12 cellular contexts compared by ENCODE assay signal in the genomic region with DNA sequence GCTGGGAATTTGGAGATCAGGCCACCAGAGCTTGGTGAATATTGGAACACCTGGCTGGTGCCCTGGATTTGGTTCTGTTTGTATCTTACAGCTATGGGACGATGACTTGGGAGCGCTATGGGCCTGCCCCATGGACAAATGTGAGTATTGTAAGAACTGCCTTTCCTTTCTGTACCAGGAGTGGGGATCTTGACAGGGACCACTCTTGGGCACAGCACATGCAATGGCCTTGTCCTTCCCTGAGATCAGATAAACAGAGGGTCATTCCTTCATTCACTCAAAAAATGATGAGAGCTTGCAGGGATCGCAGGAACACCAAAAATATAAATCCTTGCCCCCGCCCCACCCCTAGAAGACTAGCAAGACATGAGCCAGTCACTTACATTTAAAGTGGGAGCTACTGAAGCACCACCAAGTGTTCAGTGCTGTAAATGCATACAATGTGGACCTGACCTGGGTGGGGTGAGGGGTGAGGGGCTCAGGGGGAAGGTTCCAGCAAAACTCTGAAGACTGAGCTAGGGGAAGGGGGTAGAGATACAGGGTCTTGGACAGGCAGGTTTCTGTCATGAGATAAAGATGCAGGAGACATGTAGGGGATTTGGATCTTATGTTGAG. TPM values are rescaled to one million over a fixed set of nuclear protein-coding genes. Genes with fewer than 3 reads are reported as not detected.
DNase-seq lines count a peak whose midpoint lies in the region; ATAC-seq and TF ChIP-seq lines count a peak whose summit lies in the region.
"Had no signal": no experiment of that assay in that cellular context is flagged by ENCODE, and none has a peak within 500 bp of the region (broad histone marks: within the 10 kb centered on the region; RNA-seq: fewer than 3 reads in every experiment).

No MANE protein-coding gene starts in this region.

- peaks cover 0 to 24% of the 10 kb centered on the region in 2 donors for H3K36me3 ChIP-seq in adrenal gland (replicated peaks in 1 of 2)
- H3K36me3 ChIP-seq: breast epithelium had no signal

- H3K27ac ChIP-seq in AG04450 (ENCODE audit: low read depth, low read length) = no peak overlapping the region
- no peak overlapping the region for H3K27ac ChIP-seq in adrenal gland
- H3K27ac ChIP-seq: breast epithelium, thoracic aorta had no signal

- no peaks in the 10 kb centered on the region for H3K9me3 Mint-ChIP-seq in chondrocyte (ENCODE audit: low read depth)
- no peaks in the 10 kb centered on the region for H3K9me3 Mint-ChIP-seq in nephron progenitor cell

- no peaks in the 10 kb centered on the region for H3K27me3 Mint-ChIP-seq in chondrocyte (ENCODE audit: low read depth)
- H3K27me3 Mint-ChIP-seq in nephron progenitor cell (ENCODE audit: low read depth, poor library complexity) = peaks cover 21% of the 10 kb centered on the region

- H3K4me1 ChIP-seq in adrenal gland (replicated peaks in 1 of 2) = peaks cover 21 to 24% of the 10 kb centered on the region in 2 donors

- no peaks in the 10 kb centered on the region for H3K27me3 ChIP-seq in AG04450 (ENCODE audit: control insufficient read depth, insufficient read depth, low read length)
- no peaks in the 10 kb centered on the region for H3K27me3 ChIP-seq in adrenal gland
- H3K27me3 ChIP-seq: breast epithelium had no signal

- no peak overlapping the region for H3K4me3 Mint-ChIP-seq in chondrocyte (ENCODE audit: unreplicated experiment)
- no peak overlapping the region for H3K4me3 Mint-ChIP-seq in nephron progenitor cell

- H3K4me3 ChIP-seq in AG04450 (ENCODE audit: low read depth, low read length) (no peak overlapping the region), adrenal gland (no peak overlapping the region)
- H3K4me3 ChIP-seq: breast epithelium, thoracic aorta had no signal

- no peak for TF ChIP-seq POLR2A in adrenal gland (IDR thresholded peaks at IDR 0.05)

- H3K27ac Mint-ChIP-seq in chondrocyte (ENCODE audit: unreplicated experiment) (no peak overlapping the region), nephron progenitor cell (no peak overlapping the region)

- WGBS in adrenal gland, 4 donors = 93 to 98% (median 96%) methylated on average over 4 of the region's 4 CpGs

- POLR2A ChIA-PET in AG04450 (lab: Yijun Ruan, JAX) (interaction anchor here (0.6 kb wide), 1 partner anchor 28 kb away, joined by 3 read pairs; no protein-coding TSS in a partner anchor), GM10248 (lab: Yijun Ruan, JAX) (interaction anchor here (0.6 to 1.0 kb wide), 3 partner anchors 14 to 172 kb away, joined by 3 to 10 read pairs (median 6); partner anchors contain the start of gene IL17RC)

- intact Hi-C loops in adrenal gland (cut with DNase I) = no loop called here

- no peak for ATAC-seq in HG03025 (IDR thresholded peaks at IDR 0.05; ENCODE audit: low FRiP score, unreplicated experiment)

- CTCF ChIA-PET in AG04450 (lab: Charles Lee) = interaction anchor here (0.5 to 5.4 kb wide), 13 partner anchors 15 to 577 kb away, joined by 3 to 43 read pairs (median 4); partner anchors contain the start of gene IL17RC
- CTCF ChIA-PET in GM10248 (lab: Yijun Ruan, JAX) = interaction anchor here (0.8 to 5.7 kb wide), 19 partner anchors 9 to 428 kb away, joined by 3 to 43 read pairs (median 4); partner anchors contain the start of genes IL17RC, JAGN1, PRRT3 and SEC13

- H3K36me3 Mint-ChIP-seq in chondrocyte (ENCODE audit: low read depth) (peaks cover 6% of the 10 kb centered on the region), nephron progenitor cell (ENCODE audit: low read depth) (peaks cover 10% of the 10 kb centered on the region)

- peaks cover 24% of the 10 kb centered on the region for H3K4me1 Mint-ChIP-seq in chondrocyte (ENCODE audit: low read depth)
- peaks cover 21% of the 10 kb centered on the region for H3K4me1 Mint-ChIP-seq in nephron progenitor cell

- no peaks in the 10 kb centered on the region; the same call in 1 of the 2 replicates for H3K9me3 ChIP-seq in AG04450 (ENCODE audit: control insufficient read depth, insufficient read depth, low read length)
- no peaks in the 10 kb centered on the region for H3K9me3 ChIP-seq in adrenal gland (replicated peaks in 1 of 3)
- H3K9me3 ChIP-seq: breast epithelium, thoracic aorta had no signal

- DNase-seq in AG04450 (ENCODE audit: low read depth, low spot score) (no peak), GM10248 (ENCODE audit: extremely low spot score) (no peak), OCI-M1 (lab: John Stamatoyannopoulos, UW) (peak; percentile 47), chondrocyte (ENCODE audit: low spot score) (no peak), adrenal gland (no peak), HT-29 (ENCODE audit: low spot score) (no peak), nephron progenitor cell (no peak)
- DNase-seq: NCI-H187, occipital lobe had no signal

- TF ChIP-seq CTCF in AG04450 (IDR thresholded peaks at IDR 0.05; ENCODE audit: low read depth, low read length) (0 out of 2 replicates have a peak, but pooled peaks have one; percentile 5), GM10248 (IDR thresholded peaks at IDR 0.05; ENCODE audit: control extremely low read depth, extremely low read depth, low read depth, missing control alignments) (peak; percentile 41), chondrocyte (IDR thresholded peaks at IDR 0.05) (peak; percentile 58), adrenal gland (IDR thresholded peaks at IDR 0.05) (peak in 1 of 6 experiments; percentile 12), nephron progenitor cell (IDR thresholded peaks at IDR 0.05) (no peak)

RNA-seq across cellular contexts. Expression of gene CRELD1, which starts 2.7 kb away (rescaled TPM):
- polyA plus RNA-seq in AG04450 (2011; rRNA removed) (29.5 TPM in 2 replicates), adrenal gland (100 to 1,000 TPM in 1 of 3 donors, 10 to 100 TPM in 2; 30.2 to 137 (median 66.3) TPM)
- 11.0 and 16.5 TPM in 2 replicates for polyA minus RNA-seq in AG04450 (2011; rRNA and poly(A)+ RNA removed)
- total RNA-seq in chondrocyte (26.5 to 29.9 TPM (median 28.2 TPM) in 3 replicates), adrenal gland (10 to 100 TPM; 28.8 to 95.4 (median 44.9) TPM)
- 10.4 and 12.9 TPM in 2 replicates for total RNA-seq in HT-29 (2014; rRNA removed; shearing (Covaris generic))

RNA-seq across cellular contexts. Expression of gene IL17RC, which starts 14.0 kb away (rescaled TPM):
- polyA plus RNA-seq in AG04450 (2011; rRNA removed) = 17.3 and 24.4 TPM in 2 replicates
- polyA minus RNA-seq in AG04450 (2011; rRNA and poly(A)+ RNA removed) = 20.6 and 33.6 TPM in 2 replicates
- 20.8 to 26.4 TPM (median 21.3 TPM) in 3 replicates for total RNA-seq in chondrocyte
- 100 to 1,000 TPM in 2 of 8 donors, 10 to 100 TPM in 6; 39.1 to 141 (median 90.4) TPM for total RNA-seq in adrenal gland
- polyA plus RNA-seq in adrenal gland = 100 to 1,000 TPM in 2 of 3 donors, 10 to 100 TPM in 1; 20.5 to 283 (median 208) TPM
- total RNA-seq in HT-29 (2014; rRNA removed; shearing (Covaris generic)) = 18.6 and 23.4 TPM in 2 replicates

RNA-seq across cellular contexts. Expression of gene PRRT3, which starts 21.3 kb away (rescaled TPM):
- polyA plus RNA-seq in AG04450 (2011; rRNA removed) = 3.4 and 4.2 TPM in 2 replicates
- 8.9 and 10.9 TPM in 2 replicates for polyA minus RNA-seq in AG04450 (2011; rRNA and poly(A)+ RNA removed)
- 3.9 to 7.6 TPM (median 3.9 TPM) in 3 replicates for total RNA-seq in chondrocyte
- 1 to 10 TPM in 7 of 8 donors, under 1 TPM in 1; 0.30 to 6.4 (median 3.8) TPM for total RNA-seq in adrenal gland
- 1 to 10 TPM; 2.2 to 2.9 (median 2.5) TPM for polyA plus RNA-seq in adrenal gland
- 0.65 and 0.89 TPM in 2 replicates for total RNA-seq in HT-29 (2014; rRNA removed; shearing (Covaris generic))

RNA-seq across cellular contexts. Expression of gene IL17RE, which starts 28.3 kb away (rescaled TPM):
- polyA plus RNA-seq in AG04450 (2011; rRNA removed) = 2.0 and 2.1 TPM in 2 replicates
- 3.5 and 5.1 TPM in 2 replicates for polyA minus RNA-seq in AG04450 (2011; rRNA and poly(A)+ RNA removed)
- total RNA-seq in chondrocyte = 0.42 to 1.6 TPM (median 0.92 TPM) in 3 replicates
- total RNA-seq in adrenal gland = 1 to 10 TPM in 6 of 8 donors, under 1 TPM in 2; 0.24 to 3.3 (median 1.5) TPM
- polyA plus RNA-seq in adrenal gland = 1 to 10 TPM in 2 of 3 donors, under 1 TPM in 1; 0.51 to 4.3 (median 2.3) TPM
- 13.4 and 17.0 TPM in 2 replicates for total RNA-seq in HT-29 (2014; rRNA removed; shearing (Covaris generic))
- total RNA-seq: occipital lobe had no signal

RNA-seq across cellular contexts. Expression of gene JAGN1, which starts 40.5 kb away (rescaled TPM):
- polyA plus RNA-seq in AG04450 (2011; rRNA removed) (44.4 and 47.9 TPM in 2 replicates), adrenal gland (10 to 100 TPM; 31.4 to 69.7 (median 58.2) TPM)
- polyA minus RNA-seq in AG04450 (2011; rRNA and poly(A)+ RNA removed) = 38.3 and 45.5 TPM in 2 replicates
- total RNA-seq in chondrocyte (20.3 to 25.1 TPM (median 24.5 TPM) in 3 replicates), adrenal gland (100 to 1,000 TPM in 2 of 8 donors, 10 to 100 TPM in 6; 47.2 to 116 (median 63.1) TPM)
- 24.0 and 26.0 TPM in 2 replicates for total RNA-seq in HT-29 (2014; rRNA removed; shearing (Covaris generic))
